In the genomic region with DNA sequence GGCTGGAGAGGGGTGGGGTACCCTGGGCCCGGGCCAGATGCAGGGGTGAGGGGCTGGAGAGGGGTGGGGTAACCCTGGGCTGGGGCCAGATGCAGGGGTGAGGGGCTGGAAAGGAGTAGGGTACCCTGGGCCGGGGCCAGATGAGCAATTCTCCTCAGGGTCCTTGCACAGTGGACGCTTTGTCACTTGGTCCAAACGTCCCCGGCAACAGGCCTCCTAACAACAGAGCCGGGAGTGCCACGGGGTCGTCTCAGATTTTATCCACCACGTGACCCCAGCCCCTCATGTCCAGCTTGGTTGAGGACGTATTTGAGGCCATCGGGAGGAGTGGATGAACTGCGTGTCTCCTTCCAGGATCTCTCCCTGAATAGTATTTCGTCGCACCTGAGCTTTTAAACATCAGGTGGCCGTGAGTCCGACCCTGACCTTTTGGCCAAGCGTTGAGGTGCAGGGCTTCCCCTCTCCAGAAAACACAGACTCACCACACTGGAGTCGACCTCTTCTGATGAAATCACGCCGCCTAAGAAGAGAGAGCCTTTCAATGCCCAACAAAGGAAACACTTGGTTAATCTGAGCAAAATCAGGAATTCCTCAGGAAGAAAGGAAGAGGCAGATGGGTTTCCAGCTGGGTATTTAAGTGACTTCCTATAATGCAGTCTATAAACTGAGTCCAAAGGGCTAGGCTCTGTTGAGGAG, we compare ENCODE assay signal across 18 cellular contexts. TPM values are rescaled to one million over a fixed set of nuclear protein-coding genes. Genes with fewer than 3 reads are reported as not detected.
DNase-seq lines count a peak whose midpoint lies in the region; ATAC-seq and TF ChIP-seq lines count a peak whose summit lies in the region.
"Had no signal": no experiment of that assay in that cellular context is flagged by ENCODE, and none has a peak within 500 bp of the region (broad histone marks: within the 10 kb centered on the region; RNA-seq: fewer than 3 reads in every experiment).

No MANE protein-coding gene starts in this region.

- H3K36me3 ChIP-seq in BLaER1 treated with 17β-estradiol and CSF1 and Interleukin-3, amounts not matched to agents 10 nM and 100 nM = no peaks in the 10 kb centered on the region
- H3K36me3 ChIP-seq in neural progenitor cell = no peaks in the 10 kb centered on the region

- peaks cover 8% of the 10 kb centered on the region for H3K27me3 Mint-ChIP-seq in neural progenitor cell (ENCODE audit: insufficient read depth, low read depth)
- no peaks in the 10 kb centered on the region for H3K27me3 Mint-ChIP-seq in activated naive CD4-positive, alpha-beta T cell treated with anti-CD3 and anti-CD28 coated beads for 36 hours (ENCODE audit: low read depth)

- no peaks in the 10 kb centered on the region for H3K79me2 ChIP-seq in neural progenitor cell (ENCODE audit: low read depth)

- H3K27ac Mint-ChIP-seq in neural progenitor cell = no peak overlapping the region
- no peak overlapping the region for H3K27ac Mint-ChIP-seq in activated naive CD4-positive, alpha-beta T cell treated with anti-CD3 and anti-CD28 coated beads for 36 hours
- H3K27ac Mint-ChIP-seq: B cell; CD4-positive, alpha-beta memory T cell had no signal

- CTCF ChIA-PET in activated naive CD4-positive, alpha-beta T cell treated with anti-CD3 and anti-CD28 coated beads for 36 hours (lab: Charles Lee) = interaction anchor here (0.7 kb wide), 1 partner anchor 39 kb away, joined by 3 read pairs; no protein-coding TSS in a partner anchor

- no peak for ATAC-seq in HG03280 (IDR thresholded peaks at IDR 0.05; ENCODE audit: unreplicated experiment)
- no peak for ATAC-seq in GM18511 (IDR thresholded peaks at IDR 0.05; ENCODE audit: unreplicated experiment)

- H3K9me3 ChIP-seq in BLaER1 treated with 17β-estradiol and CSF1 and Interleukin-3, amounts not matched to agents 10 nM and 100 nM (replicated peaks in 1 of 11) = peaks cover 0 to 29% (median 16%) of the 10 kb centered on the region in 11 experiments; a peak in 18 of 22 replicates
- H3K9me3 ChIP-seq in neural progenitor cell (ENCODE audit: low read depth) = no peaks in the 10 kb centered on the region

- H3K4me3 Mint-ChIP-seq in neural progenitor cell = no peak overlapping the region
- no peak overlapping the region for H3K4me3 Mint-ChIP-seq in activated naive CD4-positive, alpha-beta T cell treated with anti-CD3 and anti-CD28 coated beads for 36 hours
- H3K4me3 Mint-ChIP-seq: B cell; CD4-positive, alpha-beta memory T cell had no signal

- no peaks in the 10 kb centered on the region for H4K20me1 ChIP-seq in BLaER1 treated with 17β-estradiol and CSF1 and Interleukin-3, amounts not matched to agents 10 nM and 100 nM
- no peaks in the 10 kb centered on the region for H4K20me1 ChIP-seq in neural progenitor cell (ENCODE audit: low read depth)

- no peaks in the 10 kb centered on the region for H3K36me3 Mint-ChIP-seq in neural progenitor cell
- no peaks in the 10 kb centered on the region for H3K36me3 Mint-ChIP-seq in activated naive CD4-positive, alpha-beta T cell treated with anti-CD3 and anti-CD28 coated beads for 36 hours (ENCODE audit: low read depth)
- H3K36me3 Mint-ChIP-seq: CD4-positive, alpha-beta memory T cell had no signal

- H3F3A ChIP-seq in neural progenitor cell (ENCODE audit: low read depth) = peaks cover 47% of the 10 kb centered on the region

- H3K4me3 ChIP-seq in BLaER1 treated with 17β-estradiol and CSF1 and Interleukin-3, amounts not matched to agents 10 nM and 100 nM = no peak overlapping the region
- H3K4me3 ChIP-seq in neural progenitor cell = no peak overlapping the region

- H3K27me3 ChIP-seq in BLaER1 treated with 17β-estradiol and CSF1 and Interleukin-3, amounts not matched to agents 10 nM and 100 nM = no peaks in the 10 kb centered on the region
- H3K27me3 ChIP-seq in neural progenitor cell = no peaks in the 10 kb centered on the region

- DNase-seq in 8988T = peak; percentile 6
- DNase-seq in dermis blood vessel endothelial cell = peak; percentile 21
- DNase-seq in neural progenitor cell (ENCODE audit: low spot score) = peak; percentile 69
- DNase-seq in activated naive CD4-positive, alpha-beta T cell treated with anti-CD3 and anti-CD28 coated beads for 36 hours = no peak
- DNase-seq: CD4-positive, alpha-beta memory T cell; Kasumi-1; MM.1S; NCI-H1105 treated with DMSO at 0.1 percent for 48 hours; NCI-H187; NCI-H345; NCI-H526 treated with DMSO at 0.1 percent for 48 hours; SHP77 had no signal

- 0 out of 22 replicates have a peak overlapping the region, but pooled peaks of 1 of the 11 experiments have one; percentile 5 for H3K9ac ChIP-seq in BLaER1 treated with 17β-estradiol and CSF1 and Interleukin-3, amounts not matched to agents 10 nM and 100 nM
- H3K9ac ChIP-seq in neural progenitor cell = no peak overlapping the region

- H3K4me1 ChIP-seq in BLaER1 treated with 17β-estradiol and CSF1 and Interleukin-3, amounts not matched to agents 10 nM and 100 nM = peaks cover 0 to 16% (median 9%) of the 10 kb centered on the region in 10 experiments; a peak in 14 of 20 replicates
- H3K4me1 ChIP-seq in neural progenitor cell = peaks cover 61% of the 10 kb centered on the region

- peaks cover 38% of the 10 kb centered on the region for H3K4me1 Mint-ChIP-seq in neural progenitor cell
- H3K4me1 Mint-ChIP-seq in activated naive CD4-positive, alpha-beta T cell treated with anti-CD3 and anti-CD28 coated beads for 36 hours (ENCODE audit: low read depth) = no peaks in the 10 kb centered on the region
- H3K4me1 Mint-ChIP-seq: B cell; CD4-positive, alpha-beta memory T cell had no signal

- no peaks in the 10 kb centered on the region for H3K9me3 Mint-ChIP-seq in neural progenitor cell
- no peaks in the 10 kb centered on the region for H3K9me3 Mint-ChIP-seq in activated naive CD4-positive, alpha-beta T cell treated with anti-CD3 and anti-CD28 coated beads for 36 hours
- H3K9me3 Mint-ChIP-seq: CD4-positive, alpha-beta memory T cell had no signal

- no peak overlapping the region for H2AFZ ChIP-seq in neural progenitor cell (replicated peaks)

- intact Hi-C loops in activated naive CD4-positive, alpha-beta T cell treated with anti-CD3 and anti-CD28 coated beads for 36 hours (cut with micrococcal nuclease) = no loop called here

- no peak overlapping the region; a peak in 1 of 22 replicates for H3K27ac ChIP-seq in BLaER1 treated with 17β-estradiol and CSF1 and Interleukin-3, amounts not matched to agents 10 nM and 100 nM
- peak overlapping the region; percentile 81 for H3K27ac ChIP-seq in neural progenitor cell

- peak overlapping the region in 8 of 11 experiments; percentile 23 to 64 (median 46); a peak in 14 of 22 replicates for H3K4me2 ChIP-seq in BLaER1 treated with 17β-estradiol and CSF1 and Interleukin-3, amounts not matched to agents 10 nM and 100 nM
- peak overlapping the region; percentile 25 for H3K4me2 ChIP-seq in neural progenitor cell

- no peak for TF ChIP-seq CTCF in neural progenitor cell (IDR thresholded peaks at IDR 0.05)

RNA-seq across cellular contexts. Expression of a gene that starts 12.8 kb away (rescaled TPM):
- total RNA-seq in dermis blood vessel endothelial cell = 0.28 and 0.51 TPM in 2 replicates
- total RNA-seq in neural progenitor cell (ENCODE audit: low replicate concordance) = not detected in 2 replicates
- total RNA-seq in activated naive CD4-positive, alpha-beta T cell treated with anti-CD3 and anti-CD28 coated beads for 36 hours = not detected
- total RNA-seq: B cell; Calu3; CD4-positive, alpha-beta memory T cell had no signal

RNA-seq across cellular contexts. Expression of a gene that starts 16.7 kb away (rescaled TPM):
- total RNA-seq in dermis blood vessel endothelial cell (under 0.01 and 0.28 TPM in 2 replicates), neural progenitor cell (ENCODE audit: low replicate concordance) (0.03 TPM in 1 of 2 replicates, not detected in the other)
- under 1 TPM; 0.62 to 0.64 TPM for total RNA-seq in activated naive CD4-positive, alpha-beta T cell treated with anti-CD3 and anti-CD28 coated beads for 36 hours
- total RNA-seq: H4 had no signal

RNA-seq across cellular contexts. Expression of a gene that starts 31.2 kb away (rescaled TPM):
- total RNA-seq in dermis blood vessel endothelial cell = not detected in 2 replicates
- total RNA-seq in neural progenitor cell (ENCODE audit: low replicate concordance) = not detected in 2 replicates
- total RNA-seq in activated naive CD4-positive, alpha-beta T cell treated with anti-CD3 and anti-CD28 coated beads for 36 hours = not detected
- total RNA-seq: B cell; Calu3; CD4-positive, alpha-beta memory T cell; H4 had no signal
